ENCODE assay signal across 17 cellular contexts in genomic region chr15:74664670-74665069, GRCh38. TPM values are rescaled to one million over a fixed set of nuclear protein-coding genes. Genes with fewer than 3 reads are reported as not detected.
DNase-seq lines count a peak whose midpoint lies in the region; ATAC-seq and TF ChIP-seq lines count a peak whose summit lies in the region.
"Had no signal": no experiment of that assay in that cellular context is flagged by ENCODE, and none has a peak within 500 bp of the region (broad histone marks: within the 10 kb centered on the region; RNA-seq: fewer than 3 reads in every experiment).

No MANE protein-coding gene starts in this region.

- no peak for TF ChIP-seq EP300 in esophagus muscularis mucosa (IDR thresholded peaks at IDR 0.05)

- H3K4me2 ChIP-seq in smooth muscle cell = no peak overlapping the region

- no peak for TF ChIP-seq POLR2A in esophagus muscularis mucosa (IDR thresholded peaks at IDR 0.05; ENCODE audit: low read depth)

- peaks cover 50% of the 10 kb centered on the region for H3K79me2 ChIP-seq in smooth muscle cell (ENCODE audit: low read depth)
- H3K79me2 ChIP-seq: parathyroid adenoma had no signal

- H3K36me3 ChIP-seq in RWPE2 (ENCODE audit: low read depth) = peaks cover 31% of the 10 kb centered on the region
- H3K36me3 ChIP-seq in esophagus muscularis mucosa = peaks cover 0 to 15% (median 7%) of the 10 kb centered on the region in 4 donors
- peaks cover 4% of the 10 kb centered on the region for H3K36me3 ChIP-seq in smooth muscle cell (ENCODE audit: low read depth)
- H3K36me3 ChIP-seq in H7 (replicated peaks; ENCODE audit: control insufficient read depth, insufficient read depth, low read length) = no peaks in the 10 kb centered on the region

- in situ Hi-C loops in G401 (cut with HindIII; ENCODE audit: low sequenced_read_pairs) = no loop called here

- no peaks in the 10 kb centered on the region for H3F3A ChIP-seq in smooth muscle cell (ENCODE audit: low read depth)

- no peak for TF ChIP-seq CTCF in C4-2B (conservative IDR thresholded peaks at IDR 0.05)
- no peak for TF ChIP-seq CTCF in RWPE2 (IDR thresholded peaks at IDR 0.05; ENCODE audit: poor library complexity, severe bottlenecking)
- no peak for TF ChIP-seq CTCF in esophagus muscularis mucosa (IDR thresholded peaks at IDR 0.05)
- TF ChIP-seq CTCF in smooth muscle cell (IDR thresholded peaks at IDR 0.05; ENCODE audit: borderline replicate concordance, insufficient read depth, poor library complexity, severe bottlenecking) = no peak
- no peak for TF ChIP-seq CTCF in RWPE1 (conservative IDR thresholded peaks at IDR 0.05; ENCODE audit: low read depth)

- no peaks in the 10 kb centered on the region for H3K4me1 ChIP-seq in RWPE2 (ENCODE audit: insufficient read depth, poor library complexity, severe bottlenecking)
- H3K4me1 ChIP-seq in esophagus muscularis mucosa = peaks cover 29 to 33% (median 31%) of the 10 kb centered on the region in 4 donors
- H3K4me1 ChIP-seq in smooth muscle cell (ENCODE audit: low read depth) = no peaks in the 10 kb centered on the region
- H3K4me1 ChIP-seq: parathyroid adenoma had no signal

- CTCF ChIA-PET in RWPE1 (lab: Yijun Ruan, JAX) = interaction anchor here (1.5 kb wide), 1 partner anchor 30 kb away, joined by 4 read pairs; no protein-coding TSS in a partner anchor

- H3K27ac ChIP-seq in C4-2B = peak overlapping the region; percentile 75
- peak overlapping the region; percentile 29 for H3K27ac ChIP-seq in RWPE2 (ENCODE audit: poor library complexity, severe bottlenecking)
- H3K27ac ChIP-seq in esophagus muscularis mucosa (replicated peaks in 1 of 4) = peak overlapping the region in 3 of 4 donors; percentile 29 to 63 (median 41)
- H3K27ac ChIP-seq in smooth muscle cell (ENCODE audit: low read depth) = peak overlapping the region; percentile 21
- no peak overlapping the region for H3K27ac ChIP-seq in RWPE1
- H3K27ac ChIP-seq: parathyroid adenoma had no signal

- ATAC-seq in RWPE2 (ENCODE audit: low read depth) = no peak
- ATAC-seq: activated CD4-positive, alpha-beta T cell treated with anti-CD3 and anti-CD28 coated beads for 36 hours; stimulated activated naive B cell treated with anti-CD40 and anti-IgM and Interleukin-4, amounts not matched to agents 10 μg/mL and 1 μg/mL and 100 μg/mL, for 72 hours had no signal

- 65% methylated on average over 2 of the region's 2 CpGs for WGBS in esophagus muscularis mucosa
- 96% methylated on average over 2 of the region's 2 CpGs for WGBS in smooth muscle cell (ENCODE audit: low lambda C conversion rate)

- no peak overlapping the region for H3K9ac ChIP-seq in smooth muscle cell (ENCODE audit: low read depth)
- H3K9ac ChIP-seq: parathyroid adenoma had no signal

- H3K27me3 ChIP-seq in RWPE2 (ENCODE audit: insufficient read depth, poor library complexity, severe bottlenecking) = no peaks in the 10 kb centered on the region
- H3K27me3 ChIP-seq in esophagus muscularis mucosa = no peaks in the 10 kb centered on the region
- no peaks in the 10 kb centered on the region for H3K27me3 ChIP-seq in smooth muscle cell (ENCODE audit: low read depth)
- no peaks in the 10 kb centered on the region for H3K27me3 ChIP-seq in H7 (ENCODE audit: control insufficient read depth, insufficient read depth, low read length)
- H3K27me3 ChIP-seq: spleen had no signal

- H4K20me1 ChIP-seq in smooth muscle cell (ENCODE audit: low read depth) = peaks cover 92% of the 10 kb centered on the region

- DNase-seq in RWPE2 (ENCODE audit: low spot score) (no peak), esophagus muscularis mucosa (ENCODE audit: extremely low spot score) (no peak), smooth muscle cell (lab: John Stamatoyannopoulos, UW; ENCODE audit: unreplicated experiment) (no peak), G401 (ENCODE audit: low spot score) (no peak), H7 (no peak), RWPE1 (ENCODE audit: low spot score) (no peak), NCI-H82 (lab: John Stamatoyannopoulos, UW) (no peak)
- DNase-seq: activated CD4-positive, alpha-beta T cell treated with anti-CD3 and anti-CD28 coated beads for 36 hours; activated CD8-positive, alpha-beta memory T cell treated with anti-CD3 and anti-CD28 coated beads, Interleukin-2, amount 50 U/mL, for 4 hours; activated naive CD4-positive, alpha-beta T cell treated with anti-CD3 and anti-CD28 coated beads for 36 hours; COR-L47; NCI-H1436 treated with DMSO at 0.1 percent for 48 hours; SIG-M5; spleen; stimulated activated naive B cell treated with anti-CD40 and anti-IgM and Interleukin-4, amounts not matched to agents 10 μg/mL and 1 μg/mL and 100 μg/mL, for 72 hours had no signal

- H3K4me3 ChIP-seq in RWPE2 (ENCODE audit: severe bottlenecking) (no peak overlapping the region), esophagus muscularis mucosa (no peak overlapping the region), smooth muscle cell (no peak overlapping the region), H7 (ENCODE audit: insufficient read depth, low read depth, low read length) (no peak overlapping the region)
- H3K4me3 ChIP-seq: spleen had no signal

- intact Hi-C loops in esophagus muscularis mucosa (cut with DNase I) = no loop called here

- H3K9me3 ChIP-seq in RWPE2 (ENCODE audit: severe bottlenecking) = no peaks in the 10 kb centered on the region
- no peaks in the 10 kb centered on the region for H3K9me3 ChIP-seq in esophagus muscularis mucosa
- no peaks in the 10 kb centered on the region for H3K9me3 ChIP-seq in smooth muscle cell (replicated peaks; ENCODE audit: low read depth)
- H3K9me3 ChIP-seq: spleen had no signal

- no peak overlapping the region for H2AFZ ChIP-seq in smooth muscle cell (ENCODE audit: low read depth)
- H2AFZ ChIP-seq: parathyroid adenoma had no signal

- POLR2A ChIA-PET in RWPE1 (lab: Yijun Ruan, JAX; ENCODE audit: low non-redundant PET) = no interaction called here

RNA-seq across cellular contexts. Expression of gene EDC3, which starts 31.2 kb away (rescaled TPM):
- total RNA-seq in esophagus muscularis mucosa = 10 to 100 TPM in 3 of 4 donors, 1 to 10 TPM in 1; 9.6 to 19.5 (median 17.9) TPM
- 18.4 and 23.3 TPM in 2 replicates for total RNA-seq in smooth muscle cell
- polyA plus RNA-seq in smooth muscle cell = 26.7 and 32.9 TPM in 2 replicates
- total RNA-seq in G401 (2014; rRNA removed; shearing (Covaris generic)) = 27.7 and 28.2 TPM in 2 replicates
- 9.4 and 9.7 TPM in 2 replicates for total RNA-seq in H7 (2014; rRNA removed; shearing (Covaris generic))

RNA-seq across cellular contexts. Expression of gene CLK3, which starts 49.0 kb away (rescaled TPM):
- 10 to 100 TPM; 74.6 to 89.8 (median 80.7) TPM for total RNA-seq in esophagus muscularis mucosa
- total RNA-seq in smooth muscle cell = 92.4 and 105 TPM in 2 replicates
- 68.8 and 72.6 TPM in 2 replicates for polyA plus RNA-seq in smooth muscle cell
- 18.6 and 32.8 TPM in 2 replicates for total RNA-seq in G401 (2014; rRNA removed; shearing (Covaris generic))
- total RNA-seq in H7 (2014; rRNA removed; shearing (Covaris generic)) = 50.6 and 66.3 TPM in 2 replicates
